Comparison of ENCODE assay signal across 1 cellular context in genomic region chr17:73042809-73043685, GRCh38.
TF ChIP-seq lines count a peak whose summit lies in the region.

No MANE protein-coding gene starts in this region.

TF ChIP-seq in HepG2, 621 proteins besides CTCF, POLR2A, EP300 and RAD21 (continued from another document):
- TF ChIP-seq ZNF646 (CRISPR knock-in tag; IDR thresholded peaks at IDR 0.05) (no peak), ZNF589 (CRISPR knock-in tag; conservative IDR thresholded peaks at IDR 0.05) (no peak), ZBTB8A (CRISPR knock-in tag; IDR thresholded peaks at IDR 0.05; ENCODE audit: borderline replicate concordance, low read depth) (no peak), POLR2AphosphoS2 (IDR thresholded peaks at IDR 0.05; ENCODE audit: low read depth, low read length) (no peak), CBX5 (CRISPR knock-in tag; IDR thresholded peaks at IDR 0.05; ENCODE audit: borderline replicate concordance) (no peak), ZSCAN12 (CRISPR knock-in tag; IDR thresholded peaks at IDR 0.05) (no peak)
- TF ChIP-seq, protein P1, sequence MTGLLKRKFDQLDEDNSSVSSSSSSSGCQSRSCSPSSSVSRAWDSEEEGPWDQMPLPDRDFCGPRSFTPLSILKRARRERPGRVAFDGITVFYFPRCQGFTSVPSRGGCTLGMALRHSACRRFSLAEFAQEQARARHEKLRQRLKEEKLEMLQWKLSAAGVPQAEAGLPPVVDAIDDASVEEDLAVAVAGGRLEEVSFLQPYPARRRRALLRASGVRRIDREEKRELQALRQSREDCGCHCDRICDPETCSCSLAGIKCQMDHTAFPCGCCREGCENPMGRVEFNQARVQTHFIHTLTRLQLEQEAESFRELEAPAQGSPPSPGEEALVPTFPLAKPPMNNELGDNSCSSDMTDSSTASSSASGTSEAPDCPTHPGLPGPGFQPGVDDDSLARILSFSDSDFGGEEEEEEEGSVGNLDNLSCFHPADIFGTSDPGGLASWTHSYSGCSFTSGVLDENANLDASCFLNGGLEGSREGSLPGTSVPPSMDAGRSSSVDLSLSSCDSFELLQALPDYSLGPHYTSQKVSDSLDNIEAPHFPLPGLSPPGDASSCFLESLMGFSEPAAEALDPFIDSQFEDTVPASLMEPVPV (CRISPR knock-in tag; IDR thresholded peaks at IDR 0.05), result no peak
